16 cellular contexts compared by ENCODE assay signal in genomic region chr11:2088746-2089535, GRCh38. TPM values are rescaled to one million over a fixed set of nuclear protein-coding genes. Genes with fewer than 3 reads are reported as not detected.
A peak's percentile ranks its signal among the peaks of the same experiment; 100 is the strongest.
DNase-seq lines count a peak whose midpoint lies in the region; ATAC-seq and TF ChIP-seq lines count a peak whose summit lies in the region.
"Had no signal": no experiment of that assay in that cellular context is flagged by ENCODE, and none has a peak within 500 bp of the region (broad histone marks: within the 10 kb centered on the region; RNA-seq: fewer than 3 reads in every experiment).

No MANE protein-coding gene starts in this region.

- H3F3A ChIP-seq in smooth muscle cell (ENCODE audit: low read depth), result no peaks in the 10 kb centered on the region

- no peaks in the 10 kb centered on the region for H3K27me3 ChIP-seq in smooth muscle cell (ENCODE audit: low read depth)

- TF ChIP-seq CTCF in LNCaP clone FGC (IDR thresholded peaks at IDR 0.05; ENCODE audit: control insufficient read depth, extremely low read depth, insufficient read depth) (0 out of 2 replicates have a peak, but pooled peaks have one; percentile 6), smooth muscle cell (IDR thresholded peaks at IDR 0.05; ENCODE audit: borderline replicate concordance, insufficient read depth, poor library complexity, severe bottlenecking) (peak; percentile 12)

- H3K4me1 ChIP-seq in smooth muscle cell (ENCODE audit: low read depth), result no peaks in the 10 kb centered on the region
- H3K4me1 ChIP-seq: HAP-1, parathyroid adenoma had no signal

- no peak for ATAC-seq in GM21447 (IDR thresholded peaks at IDR 0.05; ENCODE audit: unreplicated experiment)

- H3K27ac ChIP-seq in smooth muscle cell (ENCODE audit: low read depth), result no peak overlapping the region
- H3K27ac ChIP-seq: parathyroid adenoma, thoracic aorta had no signal

- no peaks in the 10 kb centered on the region for H3K79me2 ChIP-seq in smooth muscle cell (ENCODE audit: low read depth)
- H3K79me2 ChIP-seq: parathyroid adenoma had no signal

- no peak overlapping the region for H2AFZ ChIP-seq in smooth muscle cell (ENCODE audit: low read depth)
- H2AFZ ChIP-seq: parathyroid adenoma had no signal

- no peaks in the 10 kb centered on the region for H3K36me3 ChIP-seq in smooth muscle cell (ENCODE audit: low read depth)
- H3K36me3 ChIP-seq: HAP-1, thoracic aorta had no signal

- WGBS in smooth muscle cell (ENCODE audit: low lambda C conversion rate), result 90% methylated on average over 19 of the region's 19 CpGs

- no peaks in the 10 kb centered on the region for H3K9me3 ChIP-seq in smooth muscle cell (replicated peaks; ENCODE audit: low read depth)
- H3K9me3 ChIP-seq: HAP-1 had no signal

- H3K4me3 ChIP-seq in LNCaP clone FGC (ENCODE audit: low read depth, low read length) (no peak overlapping the region), smooth muscle cell (no peak overlapping the region)
- H3K4me3 ChIP-seq: HAP-1, thoracic aorta had no signal

- DNase-seq in activated T-cell treated with anti-CD3 and anti-CD28 coated beads, Interleukin-2, amount 50 U/mL, for 1 hour, result peak; percentile 12
- DNase-seq in activated T-cell treated with anti-CD3 and anti-CD28 coated beads for 4 hours, result no peak
- no peak for DNase-seq in LNCaP clone FGC (ENCODE audit: low read depth)
- peak; percentile 49 for DNase-seq in ecto neural progenitor cell (ENCODE audit: low spot score)
- DNase-seq in smooth muscle cell (lab: John Stamatoyannopoulos, UW; ENCODE audit: unreplicated experiment), result no peak
- no peak for DNase-seq in central memory CD4-positive, alpha-beta T cell
- no peak for DNase-seq in HCEC 1CT
- DNase-seq: activated gamma-delta T cell, cortex of kidney, GDM1, Kasumi-1, NCI-H446 treated with DMSO at 0.1 percent for 48 hours had no signal

- no peak overlapping the region for H3K9ac ChIP-seq in smooth muscle cell (ENCODE audit: low read depth)
- H3K9ac ChIP-seq: parathyroid adenoma had no signal

- no peak overlapping the region for H3K4me2 ChIP-seq in smooth muscle cell

- no peaks in the 10 kb centered on the region for H4K20me1 ChIP-seq in smooth muscle cell (ENCODE audit: low read depth)

RNA-seq across cellular contexts. Expression of gene IGF2, which starts 50.2 kb away (rescaled TPM):
- 2,086 and 2,274 TPM in 2 replicates for total RNA-seq in smooth muscle cell
- 3,825 and 3,877 TPM in 2 replicates for polyA plus RNA-seq in smooth muscle cell

Comparison
In these comparisons a context has a peak if more than half of its experiments do, and no peak if none do; other contexts are left out.
1. DNase-seq: peak in activated T-cell treated with anti-CD3 and anti-CD28 coated beads, Interleukin-2, amount 50 U/mL, for 1 hour (single experiment) and ecto neural progenitor cell (single experiment); none in activated T-cell treated with anti-CD3 and anti-CD28 coated beads for 4 hours (single experiment), LNCaP clone FGC (single experiment), smooth muscle cell (single experiment), central memory CD4-positive, alpha-beta T cell (single experiment) and HCEC 1CT (single experiment).